Comparison of ENCODE assay signal across 8 cellular contexts in genomic region chr2:20578895-20579825, GRCh38.
A peak's percentile ranks its signal among the peaks of the same experiment; 100 is the strongest.
DNase-seq lines count a peak whose midpoint lies in the region; ATAC-seq and TF ChIP-seq lines count a peak whose summit lies in the region.

No MANE protein-coding gene starts in this region.

- H3K4me3 ChIP-seq in coronary artery (no peak overlapping the region), right lobe of liver (no peak overlapping the region), tibial artery (no peak overlapping the region)

- H3K36me3 Mint-ChIP-seq in immature natural killer cell, result peaks cover 0 to 3% (median 3%) of the 10 kb centered on the region in 3 donors

- peaks cover 21% of the 10 kb centered on the region in 2 donors for H3K4me1 Mint-ChIP-seq in immature natural killer cell

- TF ChIP-seq POLR2A in GM18505 (IDR thresholded peaks at IDR 0.05; ENCODE audit: borderline replicate concordance, extremely low read depth, insufficient read depth, insufficient read length) (peak; percentile 44), right lobe of liver (IDR thresholded peaks at IDR 0.05) (no peak)

- ATAC-seq in GM18505 (IDR thresholded peaks at IDR 0.05; ENCODE audit: unreplicated experiment) (peak; percentile 65), HG02610 (IDR thresholded peaks at IDR 0.05; ENCODE audit: unreplicated experiment) (peak; percentile 56), right lobe of liver (peak; percentile 55 to 79 (median 60))

- H3K27ac ChIP-seq in coronary artery (peak overlapping the region; percentile 82 to 87), right lobe of liver (peak overlapping the region; percentile 29 to 88 (median 60)), tibial artery (peak overlapping the region; percentile 76 to 83)

- TF ChIP-seq CTCF in coronary artery (IDR thresholded peaks at IDR 0.05), result no peak
- TF ChIP-seq CTCF in right lobe of liver (IDR thresholded peaks at IDR 0.05), result no peak
- no peak for TF ChIP-seq CTCF in tibial artery (IDR thresholded peaks at IDR 0.05)

- H3K36me3 ChIP-seq in right lobe of liver (no peaks in the 10 kb centered on the region), tibial artery (no peaks in the 10 kb centered on the region)

- no peaks in the 10 kb centered on the region for H3K27me3 Mint-ChIP-seq in immature natural killer cell (ENCODE audit: low read depth in 3 of 3)

- H3K4me3 Mint-ChIP-seq in immature natural killer cell, result no peak overlapping the region

- H3K9me3 ChIP-seq in right lobe of liver (no peaks in the 10 kb centered on the region), tibial artery (no peaks in the 10 kb centered on the region)

- peak; percentile 38 for DNase-seq in NCI-H2029 treated with DMSO at 0.1 percent for 48 hours (lab: John Stamatoyannopoulos, UW)
- peak; percentile 92 for DNase-seq in coronary artery (ENCODE audit: low spot score)
- DNase-seq in right lobe of liver, result peak in 1 of 3 donors; percentile 78
- DNase-seq in tibial artery, result peak; percentile 87 to 92
- DNase-seq in immature natural killer cell, result no peak
- no peak for DNase-seq in NCI-H1417 treated with DMSO at 0.1 percent for 48 hours (lab: John Stamatoyannopoulos, UW)

- H3K27ac Mint-ChIP-seq in immature natural killer cell, result peak overlapping the region in 2 of 6 donors; percentile 59 to 81

- H3K9me3 Mint-ChIP-seq in immature natural killer cell, result no peaks in the 10 kb centered on the region

- H3K4me1 ChIP-seq in right lobe of liver (peaks cover 0 to 31% (median 14%) of the 10 kb centered on the region in 4 donors), tibial artery (peaks cover 0 to 53% (median 42%) of the 10 kb centered on the region in 4 donors)

- intact Hi-C loops in right lobe of liver (cut with DNase I), result no loop called here
- intact Hi-C loops in tibial artery (cut with DNase I; ENCODE audit: low total_unique reads), result no loop called here

- H3K27me3 ChIP-seq in right lobe of liver (no peaks in the 10 kb centered on the region), tibial artery (no peaks in the 10 kb centered on the region)

- WGBS in right lobe of liver (ENCODE audit: insufficient coverage, low coverage, low lambda C conversion rate, missing lambda C conversion rate), result 29% methylated on average over 1 of the region's 15 CpGs

Comparison
In these comparisons a context has a peak if more than half of its experiments do, and no peak if none do; other contexts are left out.
1. DNase-seq: peak in NCI-H2029 treated with DMSO at 0.1 percent for 48 hours (single experiment), coronary artery (single experiment) and tibial artery (2 of 2); none in immature natural killer cell (0 of 3) and NCI-H1417 treated with DMSO at 0.1 percent for 48 hours (single experiment).
2. Peak in every context shown above with its lines, with median percentiles within 50 percentile points of each other: ATAC-seq and H3K27ac ChIP-seq.